10 cellular contexts compared by ENCODE assay signal in the genomic region with DNA sequence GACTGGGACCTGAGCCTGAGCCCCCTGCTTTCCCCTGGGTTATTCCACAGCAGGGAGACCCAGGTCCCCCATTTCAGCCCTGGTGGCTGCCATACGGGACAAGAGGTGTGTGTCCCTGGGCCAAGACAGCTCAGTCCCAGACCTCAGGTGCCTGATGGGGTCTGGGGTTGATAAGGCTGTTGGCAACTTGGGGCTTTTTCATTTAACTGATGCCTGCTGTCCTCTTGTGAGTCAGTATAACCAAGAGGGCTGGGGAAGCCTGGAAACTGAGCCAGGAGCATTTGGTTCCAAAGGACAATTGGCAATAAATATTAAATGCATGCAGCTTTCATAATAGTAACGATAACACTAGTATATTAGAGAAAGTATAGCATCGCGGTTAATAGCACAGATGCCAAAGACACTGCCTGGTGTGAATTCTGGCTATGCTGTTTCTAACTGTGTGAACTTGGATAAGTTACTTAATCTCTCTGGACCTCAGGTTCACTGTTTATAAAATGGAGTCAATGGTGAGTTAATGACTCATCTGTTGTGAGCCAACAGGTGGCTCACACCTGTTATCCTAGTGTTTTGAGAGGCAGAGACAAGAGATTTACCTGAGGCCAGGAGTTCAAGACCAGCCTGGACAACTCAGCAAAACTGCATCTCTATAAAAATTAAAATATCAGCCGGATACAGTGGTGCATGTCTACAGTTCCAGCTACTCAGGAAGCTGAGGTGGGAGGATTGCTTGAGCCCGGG. TPM values are rescaled to one million over a fixed set of nuclear protein-coding genes. Genes with fewer than 3 reads are reported as not detected.
A peak's percentile ranks its signal among the peaks of the same experiment; 100 is the strongest.
DNase-seq lines count a peak whose midpoint lies in the region; ATAC-seq, FAIRE-seq and TF ChIP-seq lines count a peak whose summit lies in the region.
"Had no signal": no experiment of that assay in that cellular context is flagged by ENCODE, and none has a peak within 500 bp of the region (broad histone marks: within the 10 kb centered on the region; RNA-seq: fewer than 3 reads in every experiment).

No MANE protein-coding gene starts in this region.

- no peaks in the 10 kb centered on the region for H3K9me3 Mint-ChIP-seq in mesothelial cell of epicardium
- H3K9me3 Mint-ChIP-seq: activated naive CD4-positive, alpha-beta T cell treated with anti-CD3 and anti-CD28 coated beads, Interleukin-2, amount 50 U/mL, for 24 hours had no signal

- no peak for FAIRE-seq in bronchial epithelial cell (lab: Jason Lieb, UNC)

- H3K27ac Mint-ChIP-seq in mesothelial cell of epicardium: peak overlapping the region; percentile 98
- H3K27ac Mint-ChIP-seq: activated naive CD4-positive, alpha-beta T cell treated with anti-CD3 and anti-CD28 coated beads, Interleukin-2, amount 50 U/mL, for 24 hours had no signal

- peaks cover 0 to 37% (median 9%) of the 10 kb centered on the region in 9 donors for H3K4me1 ChIP-seq in heart right ventricle

- ATAC-seq in heart right ventricle: peak in 2 of 8 donors; percentile 10 to 16
- ATAC-seq in left cardiac atrium: no peak
- no peak for ATAC-seq in HG02970 (IDR thresholded peaks at IDR 0.05; ENCODE audit: low FRiP score, unreplicated experiment)
- no peak for ATAC-seq in HG02884 (IDR thresholded peaks at IDR 0.05; ENCODE audit: unreplicated experiment)

- H3K9me3 ChIP-seq in heart right ventricle: no peaks in the 10 kb centered on the region

- H3K4me3 ChIP-seq in heart right ventricle (peak overlapping the region in 9 of 10 donors; percentile 18 to 71 (median 60)), bronchial epithelial cell (ENCODE audit: low read depth, low read length) (peak overlapping the region; percentile 56)

- intact Hi-C loops in heart right ventricle (cut with DNase I): loop anchor here in 8 of 10 donors (2.0 to 10.0 kb wide), 5 partner anchors 108 to 228 kb away; no protein-coding TSS in a partner anchor
- intact Hi-C loops in left cardiac atrium (cut with DNase I): loop anchor here in 1 of 2 donors (10.0 kb wide), 1 partner anchor 108 kb away; no protein-coding TSS in a partner anchor

- peaks cover 11% of the 10 kb centered on the region for H3K4me1 Mint-ChIP-seq in mesothelial cell of epicardium
- H3K4me1 Mint-ChIP-seq: activated naive CD4-positive, alpha-beta T cell treated with anti-CD3 and anti-CD28 coated beads, Interleukin-2, amount 50 U/mL, for 24 hours had no signal

- DNase-seq in heart right ventricle (no peak), left cardiac atrium (no peak), bronchial epithelial cell (ENCODE audit: low read depth) (peak; percentile 17), mesothelial cell of epicardium (ENCODE audit: low spot score in 2 of 2, unreplicated experiment in 2 of 2) (no peak), NCI-H2227 treated with DMSO at 0.1 percent for 48 hours (lab: John Stamatoyannopoulos, UW) (no peak), NCI-H2196 treated with DMSO at 0.1 percent for 48 hours (lab: John Stamatoyannopoulos, UW; ENCODE audit: unreplicated experiment) (no peak)

- H3K27me3 ChIP-seq in heart right ventricle (peaks cover 0 to 5% (median 0%) of the 10 kb centered on the region in 7 donors), bronchial epithelial cell (ENCODE audit: control insufficient read depth, insufficient read depth, low read length) (no peaks in the 10 kb centered on the region)

- peak overlapping the region; percentile 87 for H3K4me3 Mint-ChIP-seq in mesothelial cell of epicardium
- H3K4me3 Mint-ChIP-seq: activated naive CD4-positive, alpha-beta T cell treated with anti-CD3 and anti-CD28 coated beads, Interleukin-2, amount 50 U/mL, for 24 hours had no signal

- peaks cover 10% of the 10 kb centered on the region for H3K27me3 Mint-ChIP-seq in mesothelial cell of epicardium (ENCODE audit: low read depth)

- peak overlapping the region in 6 of 10 donors; percentile 73 to 93 (median 80) for H3K27ac ChIP-seq in heart right ventricle

- H3K36me3 ChIP-seq in heart right ventricle (no peaks in the 10 kb centered on the region), bronchial epithelial cell (ENCODE audit: control insufficient read depth, insufficient read depth, low read length) (no peaks in the 10 kb centered on the region)

- peaks cover 3% of the 10 kb centered on the region for H3K36me3 Mint-ChIP-seq in mesothelial cell of epicardium
- H3K36me3 Mint-ChIP-seq: activated naive CD4-positive, alpha-beta T cell treated with anti-CD3 and anti-CD28 coated beads, Interleukin-2, amount 50 U/mL, for 24 hours had no signal

- TF ChIP-seq CTCF in heart right ventricle (IDR thresholded peaks at IDR 0.05) (no peak), bronchial epithelial cell (IDR thresholded peaks at IDR 0.05; ENCODE audit: insufficient read depth, low read length, severe bottlenecking) (no peak), mesothelial cell of epicardium (IDR thresholded peaks at IDR 0.05; ENCODE audit: unreplicated experiment) (no peak)

- WGBS in heart right ventricle, 2 donors: 77 to 86% methylated on average over 6 of the region's 6 CpGs

RNA-seq across cellular contexts. Expression of a gene that starts 0.9 kb away (rescaled TPM):
- total RNA-seq in heart right ventricle (10 to 100 TPM in 7 of 10 donors, 1 to 10 TPM in 3; 4.0 to 23.4 (median 15.3) TPM), left cardiac atrium (1 to 10 TPM; 4.2 to 7.0 TPM), bronchial epithelial cell (4.7 and 21.5 TPM in 2 replicates), mesothelial cell of epicardium (9.5 to 12.9 TPM (median 11.6 TPM) in 3 replicates)
- polyA plus RNA-seq in heart right ventricle: 1 to 10 TPM; 2.0 to 3.3 TPM

RNA-seq across cellular contexts. Expression of a gene that starts 19.4 kb away (rescaled TPM):
- 1 to 10 TPM in 1 of 10 donors, under 1 TPM in 3, not detected in 6; 0.18 to 1.6 (median 0.45) TPM for total RNA-seq in heart right ventricle
- under 1 TPM in 1 of 2 donors, not detected in 1; 0.33 TPM for polyA plus RNA-seq in heart right ventricle
- total RNA-seq in left cardiac atrium: under 1 TPM; 0.24 to 0.31 TPM
- not detected in 2 replicates for total RNA-seq in bronchial epithelial cell
- total RNA-seq in mesothelial cell of epicardium: not detected in 3 replicates
- total RNA-seq: HT-29 had no signal

RNA-seq across cellular contexts. Expression of a gene that starts 48.6 kb away (rescaled TPM):
- total RNA-seq in heart right ventricle: not detected
- not detected for polyA plus RNA-seq in heart right ventricle
- not detected for total RNA-seq in left cardiac atrium
- 0.26 and 0.77 TPM in 2 replicates for total RNA-seq in bronchial epithelial cell
- not detected in 3 replicates for total RNA-seq in mesothelial cell of epicardium
- total RNA-seq: HT-29 had no signal
